In genomic region chr12:121783771-121784170, GRCh38 we compare ENCODE assay signal across 13 cellular contexts. TPM values are rescaled to one million over a fixed set of nuclear protein-coding genes. Genes with fewer than 3 reads are reported as not detected.
DNase-seq lines count a peak whose midpoint lies in the region; ATAC-seq, FAIRE-seq and TF ChIP-seq lines count a peak whose summit lies in the region.
"Had no signal": no experiment of that assay in that cellular context is flagged by ENCODE, and none has a peak within 500 bp of the region (broad histone marks: within the 10 kb centered on the region; RNA-seq: fewer than 3 reads in every experiment).

No MANE protein-coding gene starts in this region.

- no peak for FAIRE-seq in RCC 7860 (lab: Jason Lieb, UNC)

- peaks cover 57% of the 10 kb centered on the region for H3K36me3 Mint-ChIP-seq in activated CD4-positive, alpha-beta T cell treated with anti-CD3 and anti-CD28 coated beads for 36 hours (ENCODE audit: low read depth)
- peaks cover 56% of the 10 kb centered on the region for H3K36me3 Mint-ChIP-seq in dendritic cell treated with granulocyte-macrophage colony-stimulating factor and Interleukin-4, amounts not matched to agents 40 ng/mL and 50 ng/mL, for 4 days (ENCODE audit: low read depth)

- peaks cover 28% of the 10 kb centered on the region for H3K4me1 ChIP-seq in psoas muscle
- peaks cover 15% of the 10 kb centered on the region for H3K4me1 ChIP-seq in A673 (ENCODE audit: insufficient read depth, low read length, poor library complexity, severe bottlenecking)

- peak overlapping the region; percentile 38 for H3K27ac ChIP-seq in psoas muscle
- no peak overlapping the region for H3K27ac ChIP-seq in A673 (ENCODE audit: low read depth, low read length, poor library complexity, severe bottlenecking)
- H3K27ac ChIP-seq: cardiac muscle cell, HL-60 had no signal

- H3K27me3 ChIP-seq in psoas muscle (ENCODE audit: insufficient read depth in 3 of 3, low read length in 2 of 3), result no peaks in the 10 kb centered on the region
- no peaks in the 10 kb centered on the region for H3K27me3 ChIP-seq in A673 (replicated peaks; ENCODE audit: insufficient read depth, low read depth, low read length, poor library complexity)
- H3K27me3 ChIP-seq: cardiac muscle cell had no signal

- H3K27me3 Mint-ChIP-seq in activated CD4-positive, alpha-beta T cell treated with anti-CD3 and anti-CD28 coated beads for 36 hours, result no peaks in the 10 kb centered on the region
- no peaks in the 10 kb centered on the region for H3K27me3 Mint-ChIP-seq in dendritic cell treated with granulocyte-macrophage colony-stimulating factor and Interleukin-4, amounts not matched to agents 40 ng/mL and 50 ng/mL, for 4 days

- POLR2A ChIA-PET in activated CD4-positive, alpha-beta T cell treated with anti-CD3 and anti-CD28 coated beads for 36 hours (lab: Charles Lee), result no interaction called here
- POLR2A ChIA-PET in A673 (lab: Charles Lee; ENCODE audit: low non-redundant PET), result no interaction called here

- peaks cover 85% of the 10 kb centered on the region for H3K4me1 Mint-ChIP-seq in activated CD4-positive, alpha-beta T cell treated with anti-CD3 and anti-CD28 coated beads for 36 hours
- H3K4me1 Mint-ChIP-seq in dendritic cell treated with granulocyte-macrophage colony-stimulating factor and Interleukin-4, amounts not matched to agents 40 ng/mL and 50 ng/mL, for 4 days (ENCODE audit: low read depth), result peaks cover 69% of the 10 kb centered on the region

- H3K9me3 ChIP-seq in psoas muscle (no peaks in the 10 kb centered on the region), A673 (ENCODE audit: low read depth, low read length, poor library complexity, severe bottlenecking) (no peaks in the 10 kb centered on the region)

- WGBS in psoas muscle, 3 donors, result 40 to 58% (median 44%) methylated on average over 6 of the region's 6 CpGs

- intact Hi-C loops in activated CD4-positive, alpha-beta T cell treated with anti-CD3 and anti-CD28 coated beads for 36 hours (cut with DNase I, micrococcal nuclease), result loop anchor here in 1 of 2 experiments (1.0 to 10.0 kb wide), 2 partner anchors 10 to 319 kb away; partner anchors contain the start of gene RHOF
- intact Hi-C loops in dendritic cell treated with granulocyte-macrophage colony-stimulating factor and Interleukin-4, amounts not matched to agents 40 ng/mL and 50 ng/mL, for 4 days (cut with micrococcal nuclease), result no loop called here
- intact Hi-C loops in psoas muscle (cut with DNase I), result no loop called here
- intact Hi-C loops in A673 (cut with micrococcal nuclease; ENCODE audit: unreplicated experiment), result no loop called here

- peak overlapping the region; percentile 7 for H3K4me3 Mint-ChIP-seq in activated CD4-positive, alpha-beta T cell treated with anti-CD3 and anti-CD28 coated beads for 36 hours
- no peak overlapping the region for H3K4me3 Mint-ChIP-seq in dendritic cell treated with granulocyte-macrophage colony-stimulating factor and Interleukin-4, amounts not matched to agents 40 ng/mL and 50 ng/mL, for 4 days

- peaks cover 0 to 25% of the 10 kb centered on the region in 2 donors for H3K36me3 ChIP-seq in psoas muscle (ENCODE audit: insufficient read depth in 1 of 2, low read depth in 1 of 2)
- H3K36me3 ChIP-seq in A673 (ENCODE audit: insufficient read depth, low read length, poor library complexity, severe bottlenecking), result peaks cover 4% of the 10 kb centered on the region

- no peak overlapping the region for H3K4me3 ChIP-seq in psoas muscle
- H3K4me3 ChIP-seq in A673 (ENCODE audit: low read depth, low read length, poor library complexity, severe bottlenecking), result no peak overlapping the region
- H3K4me3 ChIP-seq: cardiac muscle cell had no signal

- H3K27ac Mint-ChIP-seq in activated CD4-positive, alpha-beta T cell treated with anti-CD3 and anti-CD28 coated beads for 36 hours, result peak overlapping the region; percentile 87
- H3K27ac Mint-ChIP-seq in dendritic cell treated with granulocyte-macrophage colony-stimulating factor and Interleukin-4, amounts not matched to agents 40 ng/mL and 50 ng/mL, for 4 days, result peak overlapping the region; percentile 33

- CTCF ChIA-PET in activated CD4-positive, alpha-beta T cell treated with anti-CD3 and anti-CD28 coated beads for 36 hours (lab: Charles Lee), result interaction anchor here (15.9 kb wide), 1 partner anchor 10 kb away, joined by 343 read pairs; the partner anchor contains the start of gene RHOF
- CTCF ChIA-PET in A673 (lab: Charles Lee), result interaction anchor here (1.2 kb wide), 1 partner anchor 10 kb away, joined by 3 read pairs; no protein-coding TSS in a partner anchor

- H3K9me3 Mint-ChIP-seq in activated CD4-positive, alpha-beta T cell treated with anti-CD3 and anti-CD28 coated beads for 36 hours (ENCODE audit: low read depth), result no peaks in the 10 kb centered on the region
- no peaks in the 10 kb centered on the region for H3K9me3 Mint-ChIP-seq in dendritic cell treated with granulocyte-macrophage colony-stimulating factor and Interleukin-4, amounts not matched to agents 40 ng/mL and 50 ng/mL, for 4 days

- TF ChIP-seq CTCF in psoas muscle (IDR thresholded peaks at IDR 0.05), result no peak
- TF ChIP-seq CTCF in A673 (conservative IDR thresholded peaks at IDR 0.05; ENCODE audit: low read depth, low read length), result no peak

- ATAC-seq in activated CD4-positive, alpha-beta T cell treated with anti-CD3 and anti-CD28 coated beads for 36 hours, result no peak
- ATAC-seq in psoas muscle, result no peak
- no peak for ATAC-seq in HG03135 (IDR thresholded peaks at IDR 0.05; ENCODE audit: unreplicated experiment)

- no TSS peak for BruUV-seq in A673 (replicated peaks; lab: Mats Ljungman, UMichigan)

- DNase-seq in activated CD4-positive, alpha-beta T cell treated with anti-CD3 and anti-CD28 coated beads for 36 hours, result peak; percentile 49
- no peak for DNase-seq in activated CD4-positive, alpha-beta T cell treated with anti-CD3 and anti-CD28 coated beads for 1 hour
- peak; percentile 73 for DNase-seq in RCC 7860 (ENCODE audit: low spot score)
- DNase-seq in psoas muscle, result no peak
- no peak for DNase-seq in A673 (ENCODE audit: low spot score)
- DNase-seq in NCI-H2196 treated with DMSO at 0.1 percent for 48 hours (lab: John Stamatoyannopoulos, UW; ENCODE audit: unreplicated experiment), result no peak
- DNase-seq: DMS79 treated with DMSO at 0.1 percent for 48 hours, NCI-H1048, NCI-H69 had no signal

RNA-seq across cellular contexts. Expression of gene RHOF, which starts 9.7 kb away (rescaled TPM):
- 100 to 1,000 TPM in 1 of 2 experiments, 10 to 100 TPM in 1; 100.0 to 105 TPM for total RNA-seq in activated CD4-positive, alpha-beta T cell treated with anti-CD3 and anti-CD28 coated beads for 36 hours
- total RNA-seq in psoas muscle (1 to 10 TPM; 3.3 to 4.8 (median 3.9) TPM), A673 (2021) (21.1 and 24.3 TPM in 2 replicates)
- polyA plus RNA-seq in psoas muscle, result 1 to 10 TPM; 1.4 to 4.3 (median 1.6) TPM

RNA-seq across cellular contexts. Expression of gene SETD1B, which starts 20.0 kb away (rescaled TPM):
- total RNA-seq in activated CD4-positive, alpha-beta T cell treated with anti-CD3 and anti-CD28 coated beads for 36 hours, result 10 to 100 TPM; 13.7 to 14.0 TPM
- total RNA-seq in psoas muscle (10 to 100 TPM in 3 of 4 donors, 1 to 10 TPM in 1; 9.2 to 13.0 (median 11.8) TPM), A673 (2021) (23.8 and 24.5 TPM in 2 replicates)
- 1 to 10 TPM; 2.8 to 7.5 (median 3.0) TPM for polyA plus RNA-seq in psoas muscle

Comparison
In these comparisons a context has a peak if more than half of its experiments do, and no peak if none do; other contexts are left out.
1. DNase-seq: peak in activated CD4-positive, alpha-beta T cell treated with anti-CD3 and anti-CD28 coated beads for 36 hours (single experiment) and RCC 7860 (single experiment); none in activated CD4-positive, alpha-beta T cell treated with anti-CD3 and anti-CD28 coated beads for 1 hour (single experiment), psoas muscle (0 of 2), A673 (single experiment) and NCI-H2196 treated with DMSO at 0.1 percent for 48 hours (single experiment).